1 cellular context compared by ENCODE assay signal in the genomic region with DNA sequence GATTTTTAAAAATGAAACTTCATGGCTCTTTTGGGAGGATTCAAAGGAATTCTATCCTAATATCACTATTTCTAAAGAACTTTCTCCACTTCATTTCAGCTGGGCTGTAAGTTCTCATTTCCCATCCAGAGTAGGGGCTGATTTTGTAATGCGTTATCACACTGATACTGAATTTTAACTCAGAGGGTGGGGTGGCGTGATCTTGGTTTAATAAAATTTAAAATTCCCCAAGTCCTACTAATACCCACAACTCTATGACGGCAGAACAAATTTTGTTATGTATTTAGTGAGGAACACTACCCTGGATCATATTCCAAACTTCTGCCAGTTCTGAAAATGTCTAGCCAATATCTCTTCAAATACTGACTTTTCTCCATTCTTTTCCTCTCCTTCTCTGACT.
TF ChIP-seq lines count a peak whose summit lies in the region.

No MANE protein-coding gene starts in this region.

TF ChIP-seq in A549, 52 proteins besides CTCF, POLR2A, EP300 and RAD21 (continued from another document):
- TF ChIP-seq, protein P1, sequence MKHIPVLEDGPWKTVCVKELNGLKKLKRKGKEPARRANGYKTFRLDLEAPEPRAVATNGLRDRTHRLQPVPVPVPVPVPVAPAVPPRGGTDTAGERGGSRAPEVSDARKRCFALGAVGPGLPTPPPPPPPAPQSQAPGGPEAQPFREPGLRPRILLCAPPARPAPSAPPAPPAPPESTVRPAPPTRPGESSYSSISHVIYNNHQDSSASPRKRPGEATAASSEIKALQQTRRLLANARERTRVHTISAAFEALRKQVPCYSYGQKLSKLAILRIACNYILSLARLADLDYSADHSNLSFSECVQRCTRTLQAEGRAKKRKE (CRISPR knock-in tag; IDR thresholded peaks at IDR 0.05; ENCODE audit: low read depth), result no peak
- TF ChIP-seq RNF2 (IDR thresholded peaks at IDR 0.05; ENCODE audit: borderline replicate concordance, low read depth) (no peak), PBX3 (IDR thresholded peaks at IDR 0.05) (no peak), USF2 (IDR thresholded peaks at IDR 0.05) (no peak), ZSCAN20 (CRISPR knock-in tag; IDR thresholded peaks at IDR 0.05) (no peak), CBX2 (IDR thresholded peaks at IDR 0.05; ENCODE audit: borderline replicate concordance, low read depth) (no peak), SMC3 (IDR thresholded peaks at IDR 0.05) (no peak), HOXB13 (CRISPR knock-in tag; IDR thresholded peaks at IDR 0.05; ENCODE audit: low read depth) (no peak), HOXA7 (CRISPR knock-in tag; IDR thresholded peaks at IDR 0.05) (no peak), FOXS1 (CRISPR knock-in tag; IDR thresholded peaks at IDR 0.05) (no peak), FOSL2 (IDR thresholded peaks at IDR 0.05) (no peak), FOSL2 (CRISPR knock-in tag; IDR thresholded peaks at IDR 0.05) (no peak)
